In genomic region chr1:31815752-31816484, GRCh38 we compare ENCODE assay signal across 8 cellular contexts. TPM values are rescaled to one million over a fixed set of nuclear protein-coding genes. Genes with fewer than 3 reads are reported as not detected.
DNase-seq lines count a peak whose midpoint lies in the region; ATAC-seq lines count a peak whose summit lies in the region.

TSS of gene SPOCD1 (minus strand) at chr1:31816022. CDS start at chr1:31815333, 689 bp downstream.

- ATAC-seq in GM21360 (IDR thresholded peaks at IDR 0.05; ENCODE audit: unreplicated experiment) = no peak

- DNase-seq in NCI-H345 (lab: John Stamatoyannopoulos, UW) = peak; percentile 22
- no peak for DNase-seq in NCI-H345 treated with DMSO at 0.1 percent for 48 hours (lab: John Stamatoyannopoulos, UW; ENCODE audit: unreplicated experiment)
- peak; percentile 56 for DNase-seq in NCI-H748 (lab: John Stamatoyannopoulos, UW; ENCODE audit: unreplicated experiment)
- DNase-seq in activated CD4-positive, alpha-beta T cell treated with anti-CD3 and anti-CD28 coated beads, Interleukin-2, amount 50 U/mL, for 48 hours = peak; percentile 91 to 94
- peak; percentile 64 for DNase-seq in effector CD4-positive, alpha-beta T cell
- DNase-seq in lung microvascular endothelial cell (ENCODE audit: low read depth in 2 of 2) = peak; percentile 80 to 84
- peak; percentile 62 to 67 for DNase-seq in stimulated activated CD8-positive, alpha-beta memory T cell treated with anti-CD3 and anti-CD28 coated beads, Interleukin-2, amount 100 ng/mL, for 1 hour (ENCODE audit: low read depth in 2 of 2)

RNA-seq across cellular contexts. Expression of gene SPOCD1, which starts in this region (rescaled TPM):
- 0.99 and 4.6 TPM in 2 replicates for total RNA-seq in lung microvascular endothelial cell
